ENCODE assay signal across 2 cellular contexts in the genomic region with DNA sequence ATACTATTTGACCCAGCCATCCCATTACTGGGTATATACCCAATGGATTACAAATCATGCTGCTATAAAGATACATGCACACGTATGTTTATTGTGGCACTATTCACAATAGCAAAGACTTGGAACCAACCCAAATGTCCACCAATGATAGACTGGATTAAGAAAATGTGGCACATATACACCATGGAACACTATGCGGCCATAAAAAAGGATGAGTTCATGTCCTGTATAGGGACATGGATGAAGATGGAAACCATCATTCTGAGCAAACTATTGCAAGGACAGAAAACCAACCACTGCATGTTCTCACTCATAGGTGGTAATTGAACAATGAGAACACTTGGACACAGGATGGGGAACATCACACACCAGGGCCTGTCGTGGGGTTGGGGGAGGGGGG. TPM values are rescaled to one million over a fixed set of nuclear protein-coding genes. Genes with fewer than 3 reads are reported as not detected.
"Had no signal": no experiment of that assay in that cellular context is flagged by ENCODE, and none has a peak within 500 bp of the region (broad histone marks: within the 10 kb centered on the region; RNA-seq: fewer than 3 reads in every experiment).

No MANE protein-coding gene starts in this region.

RNA-seq across cellular contexts. Expression of gene RDH16, which starts 16.8 kb away (rescaled TPM):
- total RNA-seq: G401 had no signal

RNA-seq across cellular contexts. Expression of gene SDR9C7, which starts 40.0 kb away (rescaled TPM):
- total RNA-seq: G401, GM12878 had no signal

RNA-seq across cellular contexts. Expression of gene TAC3, which starts 42.1 kb away (rescaled TPM):
- total RNA-seq: GM12878 had no signal
